ENCODE assay signal across 14 cellular contexts in genomic region chr12:52168019-52168717, GRCh38. TPM values are rescaled to one million over a fixed set of nuclear protein-coding genes. Genes with fewer than 3 reads are reported as not detected.
DNase-seq lines count a peak whose midpoint lies in the region; ATAC-seq and TF ChIP-seq lines count a peak whose summit lies in the region.
"Had no signal": no experiment of that assay in that cellular context is flagged by ENCODE, and none has a peak within 500 bp of the region (broad histone marks: within the 10 kb centered on the region; RNA-seq: fewer than 3 reads in every experiment).

No MANE protein-coding gene starts in this region.

- POLR2A ChIA-PET in HCT116 (lab: Charles Lee): interaction anchor here (1.3 kb wide), 1 partner anchor 24 kb away, joined by 4 read pairs; no protein-coding TSS in a partner anchor

- ATAC-seq in HCT116 (no peak), GM21526 (IDR thresholded peaks at IDR 0.05; ENCODE audit: low FRiP score, unreplicated experiment) (no peak)

- TF ChIP-seq CTCF in HCT116 (IDR thresholded peaks at IDR 0.05 in 2 of 3, conservative IDR thresholded peaks at IDR 0.05 in 1 of 3; ENCODE audit: borderline replicate concordance in 1 of 3, insufficient read depth in 1 of 3, low read depth in 2 of 3, low read length in 2 of 3) (no peak), brain (conservative IDR thresholded peaks at IDR 0.05) (no peak), tibial nerve (IDR thresholded peaks at IDR 0.05) (no peak)

- no peaks in the 10 kb centered on the region for H3K36me3 Mint-ChIP-seq in brain

- no peaks in the 10 kb centered on the region for H3K27me3 ChIP-seq in ACC112 (ENCODE audit: insufficient read depth, low read length)
- peaks cover 7% of the 10 kb centered on the region; the same call in 1 of the 2 replicates for H3K27me3 ChIP-seq in HCT116 (ENCODE audit: insufficient read depth, low read length)
- H3K27me3 ChIP-seq in tibial nerve: no peaks in the 10 kb centered on the region

- H3K9me3 ChIP-seq in HCT116 (ENCODE audit: control insufficient read depth in 1 of 2, insufficient read depth in 1 of 2, low read depth in 1 of 2, low read length in 2 of 2) (no peaks in the 10 kb centered on the region), tibial nerve (no peaks in the 10 kb centered on the region)

- H3K9me2 ChIP-seq in HCT116 (ENCODE audit: insufficient read depth): no peaks in the 10 kb centered on the region

- TF ChIP-seq EP300 in tibial nerve (IDR thresholded peaks at IDR 0.05): no peak

- peak overlapping the region in 3 of 5 experiments; percentile 2 to 78 (median 17) for H3K27ac Mint-ChIP-seq in brain

- H3K4me1 Mint-ChIP-seq in brain: peaks cover 26% of the 10 kb centered on the region

- H3K36me3 ChIP-seq in ACC112 (ENCODE audit: insufficient read depth, low read length) (no peaks in the 10 kb centered on the region), HCT116 (ENCODE audit: control insufficient read depth in 1 of 2, insufficient read depth in 2 of 2, low read length in 2 of 2) (no peaks in the 10 kb centered on the region), tibial nerve (no peaks in the 10 kb centered on the region)
- H3K36me3 ChIP-seq: WERI-Rb-1 had no signal

- BruUV-seq in HCT116 (replicated peaks; lab: Mats Ljungman, UMichigan): no TSS peak

- no peak overlapping the region for H3K4me3 Mint-ChIP-seq in brain

- 0 out of 2 replicates have a peak overlapping the region, but pooled peaks have one; percentile 18 for H3K9ac ChIP-seq in HCT116 (ENCODE audit: low read length)

- DNase-seq in HCT116 (ENCODE audit: low read depth, low spot score) (no peak), kidney glomerular epithelial cell (lab: John Stamatoyannopoulos, UW) (peak; percentile 6), tibial nerve (ENCODE audit: low spot score in 2 of 2) (no peak), SW480 (ENCODE audit: low spot score) (no peak), DMS79 treated with DMSO at 0.1 percent for 48 hours (lab: John Stamatoyannopoulos, UW) (no peak)
- DNase-seq: activated T-cell treated with anti-CD3 and anti-CD28 coated beads, Interleukin-2, amount 50 U/mL, for 48 hours; NCI-H1417; stimulated activated CD4-positive, alpha-beta T cell treated with anti-CD3 and anti-CD28 coated beads, Interleukin-12 subunit alpha, Interleukin-12 subunit beta, amount 100 ng/mL, for 4 hours; WERI-Rb-1 had no signal

- intact Hi-C loops in HCT116 (cut with micrococcal nuclease): no loop called here

- RAD21 ChIA-PET in HCT116 (lab: Charles Lee; ENCODE audit: low non-redundant PET in 1 of 2, low total read pairs in 2 of 2, uncharacterized antibody in 2 of 2, unreplicated experiment in 2 of 2): no interaction called here

- peaks cover 23% of the 10 kb centered on the region for H3K4me1 ChIP-seq in ACC112 (ENCODE audit: control insufficient read depth, insufficient read depth, low read length, unreplicated experiment)
- H3K4me1 ChIP-seq in HCT116 (ENCODE audit: control insufficient read depth in 1 of 2, insufficient read depth in 2 of 2, low read length in 2 of 2): peaks cover 22 to 58% of the 10 kb centered on the region in 2 experiments
- H3K4me1 ChIP-seq in tibial nerve: peaks cover 0 to 10% (median 0%) of the 10 kb centered on the region in 4 donors

- no peaks in the 10 kb centered on the region for H3K27me3 Mint-ChIP-seq in brain

- TF ChIP-seq POLR2A in HCT116 (IDR thresholded peaks at IDR 0.05; ENCODE audit: borderline replicate concordance, extremely low read depth, insufficient read depth, insufficient read length) (no peak), tibial nerve (IDR thresholded peaks at IDR 0.05) (no peak)

- TF ChIP-seq RAD21 in HCT116 (IDR thresholded peaks at IDR 0.05; ENCODE audit: low read depth): no peak

- no peak overlapping the region for H3K4me2 ChIP-seq in HCT116 (ENCODE audit: low read length)

- no peak overlapping the region for H3K4me3 ChIP-seq in ACC112 (ENCODE audit: low read depth, low read length)
- no peak overlapping the region for H3K4me3 ChIP-seq in HCT116 (replicated peaks in 1 of 2; ENCODE audit: low read depth in 1 of 2, low read length in 2 of 2)
- no peak overlapping the region for H3K4me3 ChIP-seq in tibial nerve

- WGBS in tibial nerve, 2 donors: 87% methylated on average over 12 of the region's 12 CpGs

- H3K79me2 ChIP-seq in ACC112 (ENCODE audit: control insufficient read depth, insufficient read depth, low read length, unreplicated experiment) (no peaks in the 10 kb centered on the region), HCT116 (ENCODE audit: insufficient read depth, low read length) (no peaks in the 10 kb centered on the region)

- H2AFZ ChIP-seq in ACC112 (ENCODE audit: low read length, unreplicated experiment) (no peak overlapping the region), HCT116 (ENCODE audit: low read depth, low read length, poor library complexity, severe bottlenecking) (no peak overlapping the region)

- H3K27ac ChIP-seq in ACC112 (ENCODE audit: low read depth, low read length) (peak overlapping the region; percentile 29; the same call in 1 of the 2 replicates), HCT116 (ENCODE audit: low read depth, low read length) (no peak overlapping the region), tibial nerve (no peak overlapping the region)
- H3K27ac ChIP-seq: WERI-Rb-1 had no signal

- CTCF ChIA-PET in HCT116 (lab: Charles Lee): no interaction called here

- no peaks in the 10 kb centered on the region for H4K20me1 ChIP-seq in HCT116 (ENCODE audit: insufficient read depth)

- H3K9me3 Mint-ChIP-seq in brain: peaks cover 0 to 8% (median 0%) of the 10 kb centered on the region in 5 experiments

TF ChIP-seq in HCT116, 20 proteins besides CTCF, POLR2A, EP300 and RAD21:
- TF ChIP-seq SP1 (IDR thresholded peaks at IDR 0.05; ENCODE audit: low read depth) (no peak), EGR1 (IDR thresholded peaks at IDR 0.05; ENCODE audit: low read depth) (no peak), REST (IDR thresholded peaks at IDR 0.05; ENCODE audit: low read depth) (no peak), JUND (IDR thresholded peaks at IDR 0.05) (no peak), ATF3 (IDR thresholded peaks at IDR 0.05) (no peak)

RNA-seq across cellular contexts. Expression of gene KRT80, which starts 23.6 kb away (rescaled TPM):
- total RNA-seq in HCT116 (2021; ENCODE audit: unreplicated experiment) (8.8 TPM), tibial nerve (not detected)
- polyA plus RNA-seq in HCT116 (2012): 14.4 and 24.3 TPM in 2 replicates
- polyA plus RNA-seq in brain (ENCODE audit: insufficient read depth, low read depth, low replicate concordance): 2.0 TPM
- total RNA-seq: cerebellum, mononuclear cell had no signal
